1 cellular context compared by ENCODE assay signal in genomic region chr1:94417962-94418663, GRCh38.
TF ChIP-seq lines count a peak whose summit lies in the region.

TSS of gene ABCD3 (plus strand) at chr1:94418389. CDS start at chr1:94418479, 90 bp downstream.

TF ChIP-seq in HepG2, 621 proteins besides CTCF, POLR2A, EP300 and RAD21 (continued from another document and continues in another):
- TF ChIP-seq ZNF318 (CRISPR knock-in tag; IDR thresholded peaks at IDR 0.05) (0 out of 2 replicates have a peak, but pooled peaks have one; percentile 78), CCDC6 (CRISPR knock-in tag; IDR thresholded peaks at IDR 0.05) (peak; percentile 97), WIZ (CRISPR knock-in tag; IDR thresholded peaks at IDR 0.05) (0 out of 2 replicates have a peak, but pooled peaks have one; percentile 45), ZNF383 (CRISPR knock-in tag; IDR thresholded peaks at IDR 0.05; ENCODE audit: borderline replicate concordance) (no peak; the same call in 1 of the 2 replicates), MAZ (IDR thresholded peaks at IDR 0.05; ENCODE audit: borderline replicate concordance, low read depth, low read length) (peak; percentile 79), MAZ (CRISPR knock-in tag; IDR thresholded peaks at IDR 0.05; ENCODE audit: low read depth) (peak; percentile 54), ZNF616 (CRISPR knock-in tag; IDR thresholded peaks at IDR 0.05; ENCODE audit: low read depth) (peak; percentile 27; the same call in 1 of the 2 replicates), DPF2 (CRISPR knock-in tag; IDR thresholded peaks at IDR 0.05; ENCODE audit: borderline replicate concordance, low read depth) (peak; percentile 17; the same call in 1 of the 2 replicates), CEBPG (CRISPR knock-in tag; IDR thresholded peaks at IDR 0.05) (peak; percentile 86), HMGA1 (CRISPR knock-in tag; conservative IDR thresholded peaks at IDR 0.05) (no peak), THAP9 (CRISPR knock-in tag; IDR thresholded peaks at IDR 0.05; ENCODE audit: borderline replicate concordance) (peak; percentile 1; the same call in 1 of the 2 replicates), TP53 (CRISPR knock-in tag; conservative IDR thresholded peaks at IDR 0.05) (no peak), ZNF317 (CRISPR knock-in tag; IDR thresholded peaks at IDR 0.05) (peak; percentile 74), ZNF224 (CRISPR knock-in tag; IDR thresholded peaks at IDR 0.05) (peak; percentile 80; the same call in 1 of the 2 replicates), TRIM24 (CRISPR knock-in tag; IDR thresholded peaks at IDR 0.05) (peak; percentile 64; the same call in 1 of the 2 replicates), NONO (IDR thresholded peaks at IDR 0.05) (no peak), NONO (CRISPR knock-in tag; conservative IDR thresholded peaks at IDR 0.05) (peak; percentile 97), ZMYM2 (CRISPR knock-in tag; IDR thresholded peaks at IDR 0.05) (peak; percentile 71), U2AF1 (optimal IDR thresholded peaks at IDR 0.05; ENCODE audit: low read depth, low read length) (no peak), AGO1 (IDR thresholded peaks at IDR 0.05; ENCODE audit: low read depth, low read length, poor library complexity, severe bottlenecking) (peak; percentile 63), NFE2L1 (CRISPR knock-in tag; IDR thresholded peaks at IDR 0.05; ENCODE audit: borderline replicate concordance) (no peak), ZNF513 (CRISPR knock-in tag; conservative IDR thresholded peaks at IDR 0.05) (no peak), FOXA1 (IDR thresholded peaks at IDR 0.05) (no peak), FOXA1 (CRISPR knock-in tag; IDR thresholded peaks at IDR 0.05) (peak; percentile 21; the same call in 1 of the 2 replicates), MXD3 (CRISPR knock-in tag; IDR thresholded peaks at IDR 0.05) (peak; percentile 87), MIXL1 (CRISPR knock-in tag; IDR thresholded peaks at IDR 0.05) (peak; percentile 48)
- TF ChIP-seq, protein P1, sequence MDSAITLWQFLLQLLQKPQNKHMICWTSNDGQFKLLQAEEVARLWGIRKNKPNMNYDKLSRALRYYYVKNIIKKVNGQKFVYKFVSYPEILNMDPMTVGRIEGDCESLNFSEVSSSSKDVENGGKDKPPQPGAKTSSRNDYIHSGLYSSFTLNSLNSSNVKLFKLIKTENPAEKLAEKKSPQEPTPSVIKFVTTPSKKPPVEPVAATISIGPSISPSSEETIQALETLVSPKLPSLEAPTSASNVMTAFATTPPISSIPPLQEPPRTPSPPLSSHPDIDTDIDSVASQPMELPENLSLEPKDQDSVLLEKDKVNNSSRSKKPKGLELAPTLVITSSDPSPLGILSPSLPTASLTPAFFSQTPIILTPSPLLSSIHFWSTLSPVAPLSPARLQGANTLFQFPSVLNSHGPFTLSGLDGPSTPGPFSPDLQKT (CRISPR knock-in tag; IDR thresholded peaks at IDR 0.05; ENCODE audit: borderline replicate concordance): no peak
- TF ChIP-seq, protein P2, sequence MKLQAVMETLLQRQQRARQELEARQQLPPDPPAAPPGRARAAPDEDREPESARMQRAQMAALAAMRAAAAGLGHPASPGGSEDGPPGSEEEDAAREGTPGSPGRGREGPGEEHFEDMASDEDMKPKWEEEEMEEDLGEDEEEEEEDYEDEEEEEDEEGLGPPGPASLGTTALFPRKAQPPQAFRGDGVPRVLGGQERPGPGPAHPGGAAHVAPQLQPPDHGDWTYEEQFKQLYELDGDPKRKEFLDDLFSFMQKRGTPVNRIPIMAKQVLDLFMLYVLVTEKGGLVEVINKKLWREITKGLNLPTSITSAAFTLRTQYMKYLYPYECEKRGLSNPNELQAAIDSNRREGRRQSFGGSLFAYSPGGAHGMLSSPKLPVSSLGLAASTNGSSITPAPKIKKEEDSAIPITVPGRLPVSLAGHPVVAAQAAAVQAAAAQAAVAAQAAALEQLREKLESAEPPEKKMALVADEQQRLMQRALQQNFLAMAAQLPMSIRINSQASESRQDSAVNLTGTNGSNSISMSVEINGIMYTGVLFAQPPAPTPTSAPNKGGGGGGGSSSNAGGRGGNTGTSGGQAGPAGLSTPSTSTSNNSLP (IDR thresholded peaks at IDR 0.05; ENCODE audit: low read depth, low read length): peak; percentile 44; the same call in 1 of the 2 replicates
- TF ChIP-seq, protein P3, sequence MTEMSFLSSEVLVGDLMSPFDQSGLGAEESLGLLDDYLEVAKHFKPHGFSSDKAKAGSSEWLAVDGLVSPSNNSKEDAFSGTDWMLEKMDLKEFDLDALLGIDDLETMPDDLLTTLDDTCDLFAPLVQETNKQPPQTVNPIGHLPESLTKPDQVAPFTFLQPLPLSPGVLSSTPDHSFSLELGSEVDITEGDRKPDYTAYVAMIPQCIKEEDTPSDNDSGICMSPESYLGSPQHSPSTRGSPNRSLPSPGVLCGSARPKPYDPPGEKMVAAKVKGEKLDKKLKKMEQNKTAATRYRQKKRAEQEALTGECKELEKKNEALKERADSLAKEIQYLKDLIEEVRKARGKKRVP (CRISPR knock-in tag; IDR thresholded peaks at IDR 0.05): peak in 1 of 2 experiments; percentile 37; a peak in 2 of 4 replicates
- TF ChIP-seq, protein P4, sequence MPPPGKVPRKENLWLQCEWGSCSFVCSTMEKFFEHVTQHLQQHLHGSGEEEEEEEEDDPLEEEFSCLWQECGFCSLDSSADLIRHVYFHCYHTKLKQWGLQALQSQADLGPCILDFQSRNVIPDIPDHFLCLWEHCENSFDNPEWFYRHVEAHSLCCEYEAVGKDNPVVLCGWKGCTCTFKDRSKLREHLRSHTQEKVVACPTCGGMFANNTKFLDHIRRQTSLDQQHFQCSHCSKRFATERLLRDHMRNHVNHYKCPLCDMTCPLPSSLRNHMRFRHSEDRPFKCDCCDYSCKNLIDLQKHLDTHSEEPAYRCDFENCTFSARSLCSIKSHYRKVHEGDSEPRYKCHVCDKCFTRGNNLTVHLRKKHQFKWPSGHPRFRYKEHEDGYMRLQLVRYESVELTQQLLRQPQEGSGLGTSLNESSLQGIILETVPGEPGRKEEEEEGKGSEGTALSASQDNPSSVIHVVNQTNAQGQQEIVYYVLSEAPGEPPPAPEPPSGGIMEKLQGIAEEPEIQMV (CRISPR knock-in tag; IDR thresholded peaks at IDR 0.05; ENCODE audit: low read depth): no peak; the same call in 1 of the 2 replicates
- TF ChIP-seq, protein P5, sequence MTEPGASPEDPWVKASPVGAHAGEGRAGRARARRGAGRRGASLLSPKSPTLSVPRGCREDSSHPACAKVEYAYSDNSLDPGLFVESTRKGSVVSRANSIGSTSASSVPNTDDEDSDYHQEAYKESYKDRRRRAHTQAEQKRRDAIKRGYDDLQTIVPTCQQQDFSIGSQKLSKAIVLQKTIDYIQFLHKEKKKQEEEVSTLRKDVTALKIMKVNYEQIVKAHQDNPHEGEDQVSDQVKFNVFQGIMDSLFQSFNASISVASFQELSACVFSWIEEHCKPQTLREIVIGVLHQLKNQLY (CRISPR knock-in tag; IDR thresholded peaks at IDR 0.05): peak; percentile 42; the same call in 1 of the 2 replicates
- TF ChIP-seq, protein P6, sequence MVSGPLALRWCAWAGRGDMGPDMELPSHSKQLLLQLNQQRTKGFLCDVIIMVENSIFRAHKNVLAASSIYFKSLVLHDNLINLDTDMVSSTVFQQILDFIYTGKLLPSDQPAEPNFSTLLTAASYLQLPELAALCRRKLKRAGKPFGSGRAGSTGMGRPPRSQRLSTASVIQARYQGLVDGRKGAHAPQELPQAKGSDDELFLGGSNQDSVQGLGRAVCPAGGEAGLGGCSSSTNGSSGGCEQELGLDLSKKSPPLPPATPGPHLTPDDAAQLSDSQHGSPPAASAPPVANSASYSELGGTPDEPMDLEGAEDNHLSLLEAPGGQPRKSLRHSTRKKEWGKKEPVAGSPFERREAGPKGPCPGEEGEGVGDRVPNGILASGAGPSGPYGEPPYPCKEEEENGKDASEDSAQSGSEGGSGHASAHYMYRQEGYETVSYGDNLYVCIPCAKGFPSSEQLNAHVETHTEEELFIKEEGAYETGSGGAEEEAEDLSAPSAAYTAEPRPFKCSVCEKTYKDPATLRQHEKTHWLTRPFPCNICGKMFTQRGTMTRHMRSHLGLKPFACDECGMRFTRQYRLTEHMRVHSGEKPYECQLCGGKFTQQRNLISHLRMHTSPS (CRISPR knock-in tag; IDR thresholded peaks at IDR 0.05; ENCODE audit: low read depth): 0 out of 2 replicates have a peak, but pooled peaks have one; percentile 24
- TF ChIP-seq, protein P7, sequence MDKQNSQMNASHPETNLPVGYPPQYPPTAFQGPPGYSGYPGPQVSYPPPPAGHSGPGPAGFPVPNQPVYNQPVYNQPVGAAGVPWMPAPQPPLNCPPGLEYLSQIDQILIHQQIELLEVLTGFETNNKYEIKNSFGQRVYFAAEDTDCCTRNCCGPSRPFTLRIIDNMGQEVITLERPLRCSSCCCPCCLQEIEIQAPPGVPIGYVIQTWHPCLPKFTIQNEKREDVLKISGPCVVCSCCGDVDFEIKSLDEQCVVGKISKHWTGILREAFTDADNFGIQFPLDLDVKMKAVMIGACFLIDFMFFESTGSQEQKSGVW (CRISPR knock-in tag; IDR thresholded peaks at IDR 0.05; ENCODE audit: borderline replicate concordance): peak; percentile 85; the same call in 1 of the 2 replicates
